In the genomic region with DNA sequence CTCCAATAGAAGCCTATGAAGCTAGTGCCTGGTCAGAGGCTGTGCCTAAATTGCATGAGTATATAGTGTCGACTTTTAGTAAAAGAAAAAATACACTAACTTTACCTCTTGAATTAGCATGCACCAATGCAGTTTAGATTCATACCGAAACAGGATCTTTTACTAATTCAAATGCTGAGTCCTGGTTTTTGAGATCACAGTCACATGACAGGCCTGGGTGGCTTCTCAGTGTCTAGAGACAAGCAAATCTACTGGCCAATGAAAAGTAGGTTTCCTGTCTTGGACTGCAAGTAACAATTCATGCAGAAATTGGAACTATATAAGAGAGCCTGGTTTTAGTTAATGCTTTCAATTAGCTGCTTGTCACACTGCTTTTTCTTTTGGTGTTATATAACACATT, we compare ENCODE assay signal across 8 cellular contexts. TPM values are rescaled to one million over a fixed set of nuclear protein-coding genes. Genes with fewer than 3 reads are reported as not detected.
DNase-seq lines count a peak whose midpoint lies in the region; ATAC-seq and TF ChIP-seq lines count a peak whose summit lies in the region.
"Had no signal": no experiment of that assay in that cellular context is flagged by ENCODE, and none has a peak within 500 bp of the region (broad histone marks: within the 10 kb centered on the region; RNA-seq: fewer than 3 reads in every experiment).

No MANE protein-coding gene starts in this region.

- DNase-seq in RPMI8226 (peak; percentile 23), putamen (ENCODE audit: low spot score) (peak; percentile 58), NCI-H187 (lab: John Stamatoyannopoulos, UW) (no peak), spleen (no peak)
- no peak for DNase-seq in NK-92 treated with Interleukin-12 subunit alpha and Interleukin-12 subunit beta, amount 100 ng/mL, for 24 hours (lab: John Stamatoyannopoulos, UW)
- DNase-seq: NCI-H2227 treated with DMSO at 0.1 percent for 48 hours had no signal

- H3K27ac ChIP-seq in spleen, result peak overlapping the region in 2 of 8 donors; percentile 1 to 19

- intact Hi-C loops in spleen (cut with DNase I; ENCODE audit: low total_unique reads), result no loop called here

- no peak for TF ChIP-seq CTCF in spleen (IDR thresholded peaks at IDR 0.05 in 8 of 11, conservative IDR thresholded peaks at IDR 0.05 in 3 of 11)

- no peak for TF ChIP-seq POLR2A in spleen (IDR thresholded peaks at IDR 0.05)

- 40 to 81% (median 63%) methylated on average over 2 of the region's 2 CpGs for WGBS in spleen, 5 donors

- H3K36me3 ChIP-seq in spleen, result no peaks in the 10 kb centered on the region

- H3K9me3 ChIP-seq in spleen, result peaks cover 0 to 5% (median 0%) of the 10 kb centered on the region in 8 donors

- H3K4me1 ChIP-seq in spleen, result peaks cover 28 to 95% (median 73%) of the 10 kb centered on the region in 6 donors

- peaks cover 0 to 93% (median 9%) of the 10 kb centered on the region in 7 donors for H3K27me3 ChIP-seq in spleen (replicated peaks in 1 of 7)

- H3K4me3 ChIP-seq in spleen, result peak overlapping the region in 1 of 8 donors; percentile 6

- ATAC-seq in GM19043 (IDR thresholded peaks at IDR 0.05; ENCODE audit: low read depth, unreplicated experiment), result peak; percentile 53
- peak; percentile 53 for ATAC-seq in HG02798 (IDR thresholded peaks at IDR 0.05; ENCODE audit: poor library complexity, unreplicated experiment)

RNA-seq across cellular contexts. Expression of gene ARHGEF12, which starts 7.2 kb away (rescaled TPM):
- 100 to 1,000 TPM in 3 of 7 donors, 10 to 100 TPM in 4; 80.0 to 122 (median 96.0) TPM for total RNA-seq in spleen
- 10 to 100 TPM in 1 of 3 donors, 1 to 10 TPM in 2; 5.6 to 11.8 (median 5.7) TPM for polyA plus RNA-seq in spleen

RNA-seq across cellular contexts. Expression of gene TLCD5, which starts 18.3 kb away (rescaled TPM):
- total RNA-seq in spleen, result 1 to 10 TPM; 3.1 to 6.6 (median 4.7) TPM
- 1 to 10 TPM in 2 of 3 donors, under 1 TPM in 1; 0.93 to 1.6 (median 1.4) TPM for polyA plus RNA-seq in spleen

Comparison
In these comparisons a context has a peak if more than half of its experiments do, and no peak if none do; other contexts are left out.
1. DNase-seq: peak in RPMI8226 (single experiment) and putamen (single experiment); none in NCI-H187 (0 of 2), NK-92 treated with Interleukin-12 subunit alpha and Interleukin-12 subunit beta, amount 100 ng/mL, for 24 hours (single experiment) and spleen (single experiment).